In genomic region chr14:71583705-71584104, GRCh38 we compare ENCODE assay signal across 18 cellular contexts.
A peak's percentile ranks its signal among the peaks of the same experiment; 100 is the strongest.
DNase-seq lines count a peak whose midpoint lies in the region; ATAC-seq and TF ChIP-seq lines count a peak whose summit lies in the region.
"Had no signal": no experiment of that assay in that cellular context is flagged by ENCODE, and none has a peak within 500 bp of the region (broad histone marks: within the 10 kb centered on the region; RNA-seq: fewer than 3 reads in every experiment).

No MANE protein-coding gene starts in this region.

- no peak overlapping the region for H3K9ac ChIP-seq in endodermal cell (ENCODE audit: extremely low read depth, low read length, poor library complexity, severe bottlenecking)

- no peak overlapping the region for H3K4me3 ChIP-seq in endodermal cell (ENCODE audit: low read length)

- TF ChIP-seq CTCF in brain (conservative IDR thresholded peaks at IDR 0.05) (no peak), nephron (IDR thresholded peaks at IDR 0.05; ENCODE audit: unreplicated experiment in 3 of 3) (no peak), endodermal cell (conservative IDR thresholded peaks at IDR 0.05) (no peak)

- ATAC-seq in activated naive CD4-positive, alpha-beta T cell treated with anti-CD3 and anti-CD28 coated beads, Interleukin-2, amount 50 U/mL, for 72 hours, result no peak
- no peak for ATAC-seq in GM18907 (IDR thresholded peaks at IDR 0.05; ENCODE audit: unreplicated experiment)
- no peak for ATAC-seq in HG02970 (IDR thresholded peaks at IDR 0.05; ENCODE audit: low FRiP score, unreplicated experiment)

- H3K36me3 Mint-ChIP-seq in activated naive CD4-positive, alpha-beta T cell treated with anti-CD3 and anti-CD28 coated beads, Interleukin-2, amount 50 U/mL, for 24 hours, result peaks cover 8% of the 10 kb centered on the region
- H3K36me3 Mint-ChIP-seq in activated naive CD4-positive, alpha-beta T cell treated with anti-CD3 and anti-CD28 coated beads, Interleukin-2, amount 50 U/mL, for 72 hours, result peaks cover 16 to 20% of the 10 kb centered on the region in 2 donors
- H3K36me3 Mint-ChIP-seq in brain (no peaks in the 10 kb centered on the region), nephron (ENCODE audit: low read depth) (peaks cover 9% of the 10 kb centered on the region), endodermal cell (ENCODE audit: low read depth) (peaks cover 7% of the 10 kb centered on the region), immature natural killer cell (peaks cover 3 to 20% (median 17%) of the 10 kb centered on the region in 3 donors)

- peak overlapping the region; percentile 47 for H3K27ac Mint-ChIP-seq in activated naive CD4-positive, alpha-beta T cell treated with anti-CD3 and anti-CD28 coated beads, Interleukin-2, amount 50 U/mL, for 24 hours
- H3K27ac Mint-ChIP-seq in activated naive CD4-positive, alpha-beta T cell treated with anti-CD3 and anti-CD28 coated beads, Interleukin-2, amount 50 U/mL, for 72 hours, result no peak overlapping the region
- peak overlapping the region in 4 of 5 experiments; percentile 21 to 49 (median 40) for H3K27ac Mint-ChIP-seq in brain
- peak overlapping the region in 2 of 3 experiments; percentile 50 to 90 for H3K27ac Mint-ChIP-seq in nephron
- no peak overlapping the region for H3K27ac Mint-ChIP-seq in endodermal cell
- H3K27ac Mint-ChIP-seq in immature natural killer cell, result no peak overlapping the region

- H3K27me3 Mint-ChIP-seq in activated naive CD4-positive, alpha-beta T cell treated with anti-CD3 and anti-CD28 coated beads, Interleukin-2, amount 50 U/mL, for 24 hours, result no peaks in the 10 kb centered on the region
- H3K27me3 Mint-ChIP-seq in brain (peaks cover 6% of the 10 kb centered on the region), nephron (ENCODE audit: low read depth) (no peaks in the 10 kb centered on the region), endodermal cell (ENCODE audit: insufficient read depth) (no peaks in the 10 kb centered on the region), immature natural killer cell (ENCODE audit: low read depth in 3 of 3) (peaks cover 0 to 3% (median 0%) of the 10 kb centered on the region in 3 donors)

- H3K4me1 Mint-ChIP-seq in activated naive CD4-positive, alpha-beta T cell treated with anti-CD3 and anti-CD28 coated beads, Interleukin-2, amount 50 U/mL, for 24 hours, result peaks cover 33% of the 10 kb centered on the region
- H3K4me1 Mint-ChIP-seq in brain, result peaks cover 85% of the 10 kb centered on the region
- peaks cover 41% of the 10 kb centered on the region for H3K4me1 Mint-ChIP-seq in nephron
- peaks cover 17% of the 10 kb centered on the region for H3K4me1 Mint-ChIP-seq in endodermal cell
- peaks cover 6 to 12% of the 10 kb centered on the region in 2 donors for H3K4me1 Mint-ChIP-seq in immature natural killer cell

- no peak for DNase-seq in activated naive CD4-positive, alpha-beta T cell treated with anti-CD3 and anti-CD28 coated beads, Interleukin-2, amount 50 U/mL, for 72 hours (ENCODE audit: low spot score in 2 of 2)
- DNase-seq in endodermal cell (no peak), immature natural killer cell (no peak)
- DNase-seq: 8988T; COR-L47; NCI-H1092 treated with DMSO at 0.1 percent for 48 hours; NCI-H1694 treated with DMSO at 0.1 percent for 48 hours; NCI-H2107; NCI-H226; NCI-H524 treated with DMSO at 0.1 percent for 48 hours; NK-92 treated with Interleukin-12 subunit alpha and Interleukin-12 subunit beta, amount 100 ng/mL, for 24 hours; SIG-M5 had no signal

- H3K4me1 ChIP-seq in endodermal cell (ENCODE audit: control insufficient read depth, insufficient read depth, low read length), result no peaks in the 10 kb centered on the region

- peaks cover 14% of the 10 kb centered on the region for H3K36me3 ChIP-seq in endodermal cell (ENCODE audit: control insufficient read depth, insufficient read depth, low read length)

- no peak overlapping the region for H3K27ac ChIP-seq in endodermal cell (ENCODE audit: low read depth, low read length)
- H3K27ac ChIP-seq: C4-2B had no signal

- H3K27me3 ChIP-seq in endodermal cell (ENCODE audit: control insufficient read depth, insufficient read depth, low read length, poor library complexity, severe bottlenecking), result no peaks in the 10 kb centered on the region

- no peaks in the 10 kb centered on the region for H3K9me3 ChIP-seq in endodermal cell (ENCODE audit: control insufficient read depth, low read length)

- no peaks in the 10 kb centered on the region for H3K9me3 Mint-ChIP-seq in activated naive CD4-positive, alpha-beta T cell treated with anti-CD3 and anti-CD28 coated beads, Interleukin-2, amount 50 U/mL, for 24 hours
- H3K9me3 Mint-ChIP-seq in activated naive CD4-positive, alpha-beta T cell treated with anti-CD3 and anti-CD28 coated beads, Interleukin-2, amount 50 U/mL, for 72 hours, result peaks cover 0 to 8% of the 10 kb centered on the region in 2 donors
- H3K9me3 Mint-ChIP-seq in brain (no peaks in the 10 kb centered on the region), nephron (no peaks in the 10 kb centered on the region), endodermal cell (no peaks in the 10 kb centered on the region), immature natural killer cell (no peaks in the 10 kb centered on the region)

- no peak overlapping the region for H3K4me3 Mint-ChIP-seq in activated naive CD4-positive, alpha-beta T cell treated with anti-CD3 and anti-CD28 coated beads, Interleukin-2, amount 50 U/mL, for 24 hours
- H3K4me3 Mint-ChIP-seq in brain (peak overlapping the region in 1 of 5 experiments; percentile 23), nephron (no peak overlapping the region), endodermal cell (no peak overlapping the region), immature natural killer cell (no peak overlapping the region)

Comparison
In these comparisons a context has a peak if more than half of its experiments do, and no peak if none do; other contexts are left out.
1. H3K27ac Mint-ChIP-seq: peak in activated naive CD4-positive, alpha-beta T cell treated with anti-CD3 and anti-CD28 coated beads, Interleukin-2, amount 50 U/mL, for 24 hours (single experiment), brain (4 of 5) and nephron (2 of 3); none in activated naive CD4-positive, alpha-beta T cell treated with anti-CD3 and anti-CD28 coated beads, Interleukin-2, amount 50 U/mL, for 72 hours (0 of 2), endodermal cell (single experiment) and immature natural killer cell (0 of 6).